Comparison of ENCODE assay signal across 10 cellular contexts in genomic region chr15:31758126-31758525, GRCh38.
DNase-seq lines count a peak whose midpoint lies in the region; ATAC-seq, FAIRE-seq and TF ChIP-seq lines count a peak whose summit lies in the region.
"Had no signal": no experiment of that assay in that cellular context is flagged by ENCODE, and none has a peak within 500 bp of the region (broad histone marks: within the 10 kb centered on the region; RNA-seq: fewer than 3 reads in every experiment).

No MANE protein-coding gene starts in this region.

- no peaks in the 10 kb centered on the region for H3K36me3 ChIP-seq in kidney (ENCODE audit: control insufficient read depth in 1 of 2, insufficient read depth in 2 of 2, low read length in 2 of 2)
- no peaks in the 10 kb centered on the region for H3K36me3 ChIP-seq in osteoblast (ENCODE audit: insufficient read depth, low read length)
- H3K36me3 ChIP-seq in neural progenitor cell = no peaks in the 10 kb centered on the region

- H3K9ac ChIP-seq in kidney (ENCODE audit: low read length in 2 of 2) = no peak overlapping the region
- no peak overlapping the region for H3K9ac ChIP-seq in neural progenitor cell

- H3K9me3 ChIP-seq in kidney (ENCODE audit: control insufficient read depth in 1 of 2, low read length in 2 of 2) = no peaks in the 10 kb centered on the region
- no peaks in the 10 kb centered on the region for H3K9me3 ChIP-seq in osteoblast (ENCODE audit: low read depth, low read length)
- no peaks in the 10 kb centered on the region for H3K9me3 ChIP-seq in neural progenitor cell (ENCODE audit: low read depth)

- no peaks in the 10 kb centered on the region for H3K27me3 Mint-ChIP-seq in neural progenitor cell (ENCODE audit: insufficient read depth, low read depth)

- H2AFZ ChIP-seq in osteoblast (ENCODE audit: low read length) (no peak overlapping the region), neural progenitor cell (replicated peaks) (no peak overlapping the region)
- H2AFZ ChIP-seq: PC-9 had no signal

- H3K4me2 ChIP-seq in osteoblast (ENCODE audit: insufficient read depth, low read length) = no peak overlapping the region
- H3K4me2 ChIP-seq in neural progenitor cell = no peak overlapping the region
- H3K4me2 ChIP-seq: PC-9 had no signal

- intact Hi-C loops in kidney (cut with DNase I) = no loop called here

- no peaks in the 10 kb centered on the region for H3K4me1 Mint-ChIP-seq in neural progenitor cell

- H3K36me3 Mint-ChIP-seq in neural progenitor cell = no peaks in the 10 kb centered on the region

- H3K27ac ChIP-seq in kidney (ENCODE audit: low read depth in 2 of 2, low read length in 2 of 2) (no peak overlapping the region), osteoblast (ENCODE audit: low read depth, low read length) (no peak overlapping the region), neural progenitor cell (no peak overlapping the region)
- H3K27ac ChIP-seq: PC-9 had no signal

- TF ChIP-seq POLR2A in NB4 (IDR thresholded peaks at IDR 0.05; ENCODE audit: extremely low read depth, insufficient read length) = no peak

- no peaks in the 10 kb centered on the region for H3F3A ChIP-seq in neural progenitor cell (ENCODE audit: low read depth)

- H3K27me3 ChIP-seq in osteoblast (ENCODE audit: insufficient read depth, low read length) (no peaks in the 10 kb centered on the region), neural progenitor cell (no peaks in the 10 kb centered on the region)

- no peaks in the 10 kb centered on the region for H3K4me1 ChIP-seq in kidney (ENCODE audit: control insufficient read depth in 1 of 2, insufficient read depth in 1 of 2, low read depth in 1 of 2, low read length in 2 of 2)
- H3K4me1 ChIP-seq in osteoblast (ENCODE audit: insufficient read depth, low read length) = no peaks in the 10 kb centered on the region
- H3K4me1 ChIP-seq in neural progenitor cell = no peaks in the 10 kb centered on the region

- DNase-seq in CD1c-positive myeloid dendritic cell (ENCODE audit: extremely low spot score) = peak; percentile 23
- DNase-seq in NB4 (ENCODE audit: low read depth) = peak; percentile 18
- DNase-seq in anterior cingulate cortex (lab: John Stamatoyannopoulos, UW) = peak in 50 of 58 donors; percentile 23 to 95 (median 61)
- peak; percentile 81 for DNase-seq in kidney
- no peak for DNase-seq in osteoblast (ENCODE audit: insufficient read length, low spot score, missing footprints)
- DNase-seq in 8988T = no peak
- no peak for DNase-seq in neural progenitor cell (ENCODE audit: low spot score)
- DNase-seq: DND-41, PC-9 had no signal

- no peak for ATAC-seq in GM19455 (IDR thresholded peaks at IDR 0.05; ENCODE audit: unreplicated experiment)

- peak; percentile 30 for FAIRE-seq in kidney (lab: Jason Lieb, UNC)

- no peaks in the 10 kb centered on the region for H3K9me3 Mint-ChIP-seq in neural progenitor cell

- H3K4me3 ChIP-seq in NB4 (ENCODE audit: low read depth, low read length) (no peak overlapping the region), kidney (ENCODE audit: low read length in 2 of 2) (no peak overlapping the region), osteoblast (ENCODE audit: insufficient read depth, low read length) (no peak overlapping the region), neural progenitor cell (no peak overlapping the region)
- H3K4me3 ChIP-seq: PC-9 had no signal

- H3K79me2 ChIP-seq in osteoblast (ENCODE audit: insufficient read depth, low read length) = no peaks in the 10 kb centered on the region
- no peaks in the 10 kb centered on the region for H3K79me2 ChIP-seq in neural progenitor cell (ENCODE audit: low read depth)

- H3K4me3 Mint-ChIP-seq in neural progenitor cell = no peak overlapping the region

- no peak for TF ChIP-seq CTCF in NB4 (IDR thresholded peaks at IDR 0.05; ENCODE audit: low read depth, low read length)
- TF ChIP-seq CTCF in kidney (IDR thresholded peaks at IDR 0.05; ENCODE audit: borderline replicate concordance, extremely low read depth, insufficient read depth) = no peak
- no peak for TF ChIP-seq CTCF in osteoblast (IDR thresholded peaks at IDR 0.05; ENCODE audit: extremely low read depth, low read depth, low read length)
- no peak for TF ChIP-seq CTCF in neural progenitor cell (IDR thresholded peaks at IDR 0.05)

- no peak overlapping the region for H3K27ac Mint-ChIP-seq in neural progenitor cell

- H4K20me1 ChIP-seq in osteoblast (ENCODE audit: insufficient read depth, low read length) (no peaks in the 10 kb centered on the region), neural progenitor cell (ENCODE audit: low read depth) (no peaks in the 10 kb centered on the region)

Comparison
In these comparisons a context has a peak if more than half of its experiments do, and no peak if none do; other contexts are left out.
1. DNase-seq: peak in CD1c-positive myeloid dendritic cell (single experiment), NB4 (single experiment), anterior cingulate cortex (50 of 58) and kidney (single experiment); none in osteoblast (single experiment), 8988T (single experiment) and neural progenitor cell (single experiment).